Comparison of ENCODE assay signal across 9 cellular contexts in genomic region chr12:113231275-113232231, GRCh38. TPM values are rescaled to one million over a fixed set of nuclear protein-coding genes. Genes with fewer than 3 reads are reported as not detected.
DNase-seq lines count a peak whose midpoint lies in the region; ATAC-seq lines count a peak whose summit lies in the region.
"Had no signal": no experiment of that assay in that cellular context is flagged by ENCODE, and none has a peak within 500 bp of the region (broad histone marks: within the 10 kb centered on the region; RNA-seq: fewer than 3 reads in every experiment).

No MANE protein-coding gene starts in this region.

- no peaks in the 10 kb centered on the region for H3K27me3 Mint-ChIP-seq in activated CD4-positive, alpha-beta T cell treated with anti-CD3 and anti-CD28 coated beads for 36 hours
- H3K27me3 Mint-ChIP-seq in activated naive CD8-positive, alpha-beta T cell treated with anti-CD3 and anti-CD28 coated beads for 36 hours = no peaks in the 10 kb centered on the region
- H3K27me3 Mint-ChIP-seq in stimulated activated naive B cell treated with anti-CD40 and anti-IgM and Interleukin-4, amounts not matched to agents 10 μg/mL and 1 μg/mL and 100 μg/mL, for 72 hours = no peaks in the 10 kb centered on the region
- H3K27me3 Mint-ChIP-seq: activated naive CD4-positive, alpha-beta T cell treated with anti-CD3 and anti-CD28 coated beads, Interleukin-2, amount 50 U/mL, for 24 hours had no signal

- CTCF ChIA-PET in activated CD4-positive, alpha-beta T cell treated with anti-CD3 and anti-CD28 coated beads for 36 hours (lab: Charles Lee) = interaction anchor here (0.7 to 2.3 kb wide), 3 partner anchors 8 to 92 kb away, joined by 3 to 15 read pairs (median 3); no protein-coding TSS in a partner anchor

- ATAC-seq in activated CD4-positive, alpha-beta T cell treated with anti-CD3 and anti-CD28 coated beads for 36 hours = no peak
- no peak for ATAC-seq in stimulated activated naive B cell treated with anti-CD40 and anti-IgM and Interleukin-4, amounts not matched to agents 10 μg/mL and 1 μg/mL and 100 μg/mL, for 72 hours (replicated peaks)
- ATAC-seq in left lobe of liver = no peak
- no peak for ATAC-seq in GM21825 (IDR thresholded peaks at IDR 0.05; ENCODE audit: unreplicated experiment)

- peak overlapping the region; percentile 29 for H3K27ac Mint-ChIP-seq in activated CD4-positive, alpha-beta T cell treated with anti-CD3 and anti-CD28 coated beads for 36 hours
- H3K27ac Mint-ChIP-seq in activated naive CD8-positive, alpha-beta T cell treated with anti-CD3 and anti-CD28 coated beads for 36 hours = peak overlapping the region; percentile 5
- H3K27ac Mint-ChIP-seq in stimulated activated naive B cell treated with anti-CD40 and anti-IgM and Interleukin-4, amounts not matched to agents 10 μg/mL and 1 μg/mL and 100 μg/mL, for 72 hours = peak overlapping the region; percentile 99

- H3K9me3 Mint-ChIP-seq in activated CD4-positive, alpha-beta T cell treated with anti-CD3 and anti-CD28 coated beads for 36 hours (ENCODE audit: low read depth) = no peaks in the 10 kb centered on the region
- H3K9me3 Mint-ChIP-seq in activated naive CD8-positive, alpha-beta T cell treated with anti-CD3 and anti-CD28 coated beads for 36 hours = no peaks in the 10 kb centered on the region
- no peaks in the 10 kb centered on the region for H3K9me3 Mint-ChIP-seq in stimulated activated naive B cell treated with anti-CD40 and anti-IgM and Interleukin-4, amounts not matched to agents 10 μg/mL and 1 μg/mL and 100 μg/mL, for 72 hours
- H3K9me3 Mint-ChIP-seq: activated naive CD4-positive, alpha-beta T cell treated with anti-CD3 and anti-CD28 coated beads, Interleukin-2, amount 50 U/mL, for 24 hours had no signal

- H3K4me1 Mint-ChIP-seq in activated CD4-positive, alpha-beta T cell treated with anti-CD3 and anti-CD28 coated beads for 36 hours = peaks cover 60% of the 10 kb centered on the region
- H3K4me1 Mint-ChIP-seq in activated naive CD8-positive, alpha-beta T cell treated with anti-CD3 and anti-CD28 coated beads for 36 hours = peaks cover 43% of the 10 kb centered on the region
- H3K4me1 Mint-ChIP-seq in stimulated activated naive B cell treated with anti-CD40 and anti-IgM and Interleukin-4, amounts not matched to agents 10 μg/mL and 1 μg/mL and 100 μg/mL, for 72 hours = peaks cover 62 to 95% of the 10 kb centered on the region in 2 donors

- POLR2A ChIA-PET in activated CD4-positive, alpha-beta T cell treated with anti-CD3 and anti-CD28 coated beads for 36 hours (lab: Charles Lee) = interaction anchor here (1.2 to 1.3 kb wide), 2 partner anchors 9 to 26 kb away, joined by 3 read pairs; no protein-coding TSS in a partner anchor

- intact Hi-C loops in activated CD4-positive, alpha-beta T cell treated with anti-CD3 and anti-CD28 coated beads for 36 hours (cut with DNase I, micrococcal nuclease) = loop anchor here in 1 of 2 experiments (2.0 kb wide), 2 partner anchors 25 to 47 kb away; partner anchors contain the start of genes DDX54 and RITA1

- H3K4me3 Mint-ChIP-seq in activated CD4-positive, alpha-beta T cell treated with anti-CD3 and anti-CD28 coated beads for 36 hours = no peak overlapping the region
- H3K4me3 Mint-ChIP-seq in activated naive CD8-positive, alpha-beta T cell treated with anti-CD3 and anti-CD28 coated beads for 36 hours = no peak overlapping the region
- H3K4me3 Mint-ChIP-seq in stimulated activated naive B cell treated with anti-CD40 and anti-IgM and Interleukin-4, amounts not matched to agents 10 μg/mL and 1 μg/mL and 100 μg/mL, for 72 hours = peak overlapping the region in 1 of 2 donors; percentile 37

- peaks cover 64% of the 10 kb centered on the region for H3K36me3 Mint-ChIP-seq in activated CD4-positive, alpha-beta T cell treated with anti-CD3 and anti-CD28 coated beads for 36 hours (ENCODE audit: low read depth)
- H3K36me3 Mint-ChIP-seq in activated naive CD8-positive, alpha-beta T cell treated with anti-CD3 and anti-CD28 coated beads for 36 hours = peaks cover 57% of the 10 kb centered on the region
- peaks cover 75 to 91% of the 10 kb centered on the region in 2 donors for H3K36me3 Mint-ChIP-seq in stimulated activated naive B cell treated with anti-CD40 and anti-IgM and Interleukin-4, amounts not matched to agents 10 μg/mL and 1 μg/mL and 100 μg/mL, for 72 hours

- DNase-seq in activated CD4-positive, alpha-beta T cell treated with anti-CD3 and anti-CD28 coated beads for 36 hours = no peak
- DNase-seq in activated CD4-positive, alpha-beta T cell treated with anti-CD3 and anti-CD28 coated beads, Interleukin-2, amount 50 U/mL, for 48 hours = no peak
- DNase-seq in activated naive CD8-positive, alpha-beta T cell treated with anti-CD3 and anti-CD28 coated beads for 36 hours = no peak
- DNase-seq in iPS DF 19.7 (ENCODE audit: low read depth, low spot score) (peak; percentile 71), left lobe of liver (ENCODE audit: low spot score) (no peak), T1000 (lab: John Stamatoyannopoulos, UW) (no peak)
- no peak for DNase-seq in stimulated activated naive B cell treated with anti-CD40 and anti-IgM and Interleukin-4, amounts not matched to agents 10 μg/mL and 1 μg/mL and 100 μg/mL, for 72 hours

RNA-seq across cellular contexts. Expression of gene TPCN1, which starts 10.3 kb away (rescaled TPM):
- 10 to 100 TPM; 35.5 to 37.0 TPM for total RNA-seq in activated CD4-positive, alpha-beta T cell treated with anti-CD3 and anti-CD28 coated beads for 36 hours
- total RNA-seq in activated naive CD8-positive, alpha-beta T cell treated with anti-CD3 and anti-CD28 coated beads for 36 hours = 10 to 100 TPM; 20.5 to 25.0 TPM
- total RNA-seq in left lobe of liver = 33.1 TPM

RNA-seq across cellular contexts. Expression of gene RITA1, which starts 46.0 kb away (rescaled TPM):
- total RNA-seq in activated CD4-positive, alpha-beta T cell treated with anti-CD3 and anti-CD28 coated beads for 36 hours = 10 to 100 TPM; 23.4 to 25.7 TPM
- 10 to 100 TPM; 28.9 to 31.1 TPM for total RNA-seq in activated naive CD8-positive, alpha-beta T cell treated with anti-CD3 and anti-CD28 coated beads for 36 hours
- total RNA-seq in left lobe of liver = 28.4 TPM

RNA-seq across cellular contexts. Expression of gene DDX54, which starts 46.3 kb away (rescaled TPM):
- 100 to 1,000 TPM; 118 to 132 TPM for total RNA-seq in activated CD4-positive, alpha-beta T cell treated with anti-CD3 and anti-CD28 coated beads for 36 hours
- total RNA-seq in activated naive CD8-positive, alpha-beta T cell treated with anti-CD3 and anti-CD28 coated beads for 36 hours = 100 to 1,000 TPM; 136 to 145 TPM
- 33.5 TPM for total RNA-seq in left lobe of liver

Comparison
In these comparisons a context has a peak if more than half of its experiments do, and no peak if none do; other contexts are left out.
1. H3K27ac Mint-ChIP-seq: peak in every context shown above with its lines; median percentile 99 in stimulated activated naive B cell treated with anti-CD40 and anti-IgM and Interleukin-4, amounts not matched to agents 10 μg/mL and 1 μg/mL and 100 μg/mL, for 72 hours; 29 in activated CD4-positive, alpha-beta T cell treated with anti-CD3 and anti-CD28 coated beads for 36 hours; 5 in activated naive CD8-positive, alpha-beta T cell treated with anti-CD3 and anti-CD28 coated beads for 36 hours.